1 cellular context compared by ENCODE assay signal in genomic region chr10:74058658-74059057, GRCh38.
TF ChIP-seq lines count a peak whose summit lies in the region.

No MANE protein-coding gene starts in this region.

TF ChIP-seq in K562, 482 proteins besides CTCF, POLR2A, EP300 and RAD21 (continued from another document):
- TF ChIP-seq CUX1 (CRISPR knock-in tag; IDR thresholded peaks at IDR 0.05) (no peak), STAT5B (CRISPR knock-in tag; IDR thresholded peaks at IDR 0.05) (no peak), MAZ (CRISPR knock-in tag; conservative IDR thresholded peaks at IDR 0.05 in 1 of 2, IDR thresholded peaks at IDR 0.05 in 1 of 2) (no peak), PHTF2 (CRISPR knock-in tag; IDR thresholded peaks at IDR 0.05) (no peak), NCOA4 (IDR thresholded peaks at IDR 0.05; ENCODE audit: partially characterized antibody) (no peak), ZNF639 (CRISPR knock-in tag; conservative IDR thresholded peaks at IDR 0.05 in 1 of 2, IDR thresholded peaks at IDR 0.05 in 1 of 2) (no peak), HDAC2 (IDR thresholded peaks at IDR 0.05) (no peak), HNRNPK (IDR thresholded peaks at IDR 0.05; ENCODE audit: low read depth, low read length, poor library complexity, severe bottlenecking) (no peak), ZNF175 (CRISPR knock-in tag; IDR thresholded peaks at IDR 0.05; ENCODE audit: low read depth) (no peak), ZNF3 (CRISPR knock-in tag; IDR thresholded peaks at IDR 0.05) (no peak), BHLHE40 (IDR thresholded peaks at IDR 0.05; ENCODE audit: low read length) (peak; percentile 82), TFE3 (CRISPR knock-in tag; IDR thresholded peaks at IDR 0.05) (no peak), TCF7 (IDR thresholded peaks at IDR 0.05; ENCODE audit: borderline replicate concordance) (no peak), ZNF384 (IDR thresholded peaks at IDR 0.05; ENCODE audit: low read depth, low read length) (0 out of 2 replicates have a peak, but pooled peaks have one; percentile 23), SREBF2 (CRISPR knock-in tag; IDR thresholded peaks at IDR 0.05) (no peak), EZH2 (IDR thresholded peaks at IDR 0.05; ENCODE audit: borderline replicate concordance, low read depth, low read length) (no peak), ARID2 (IDR thresholded peaks at IDR 0.05) (0 out of 2 replicates have a peak, but pooled peaks have one; percentile 44), KDM1A (IDR thresholded peaks at IDR 0.05) (no peak), SMC3 (conservative IDR thresholded peaks at IDR 0.05; ENCODE audit: insufficient read depth, low read depth, low read length) (peak; percentile 35; the same call in 1 of the 2 replicates), BRF1 (IDR thresholded peaks at IDR 0.05; ENCODE audit: borderline replicate concordance, extremely low read depth, insufficient read length) (no peak), ELF2 (CRISPR knock-in tag; IDR thresholded peaks at IDR 0.05) (no peak), NFIX (CRISPR knock-in tag; IDR thresholded peaks at IDR 0.05; ENCODE audit: low read depth) (no peak), GTF2B (IDR thresholded peaks at IDR 0.05; ENCODE audit: extremely low read depth, insufficient read length) (no peak), NR2F6 (CRISPR knock-in tag; IDR thresholded peaks at IDR 0.05) (no peak), TGIF2 (CRISPR knock-in tag; IDR thresholded peaks at IDR 0.05) (no peak), HNRNPLL (IDR thresholded peaks at IDR 0.05; ENCODE audit: low read depth, low read length, poor library complexity, severe bottlenecking) (no peak), DNMT1 (IDR thresholded peaks at IDR 0.05) (no peak)
- TF ChIP-seq, protein P1, sequence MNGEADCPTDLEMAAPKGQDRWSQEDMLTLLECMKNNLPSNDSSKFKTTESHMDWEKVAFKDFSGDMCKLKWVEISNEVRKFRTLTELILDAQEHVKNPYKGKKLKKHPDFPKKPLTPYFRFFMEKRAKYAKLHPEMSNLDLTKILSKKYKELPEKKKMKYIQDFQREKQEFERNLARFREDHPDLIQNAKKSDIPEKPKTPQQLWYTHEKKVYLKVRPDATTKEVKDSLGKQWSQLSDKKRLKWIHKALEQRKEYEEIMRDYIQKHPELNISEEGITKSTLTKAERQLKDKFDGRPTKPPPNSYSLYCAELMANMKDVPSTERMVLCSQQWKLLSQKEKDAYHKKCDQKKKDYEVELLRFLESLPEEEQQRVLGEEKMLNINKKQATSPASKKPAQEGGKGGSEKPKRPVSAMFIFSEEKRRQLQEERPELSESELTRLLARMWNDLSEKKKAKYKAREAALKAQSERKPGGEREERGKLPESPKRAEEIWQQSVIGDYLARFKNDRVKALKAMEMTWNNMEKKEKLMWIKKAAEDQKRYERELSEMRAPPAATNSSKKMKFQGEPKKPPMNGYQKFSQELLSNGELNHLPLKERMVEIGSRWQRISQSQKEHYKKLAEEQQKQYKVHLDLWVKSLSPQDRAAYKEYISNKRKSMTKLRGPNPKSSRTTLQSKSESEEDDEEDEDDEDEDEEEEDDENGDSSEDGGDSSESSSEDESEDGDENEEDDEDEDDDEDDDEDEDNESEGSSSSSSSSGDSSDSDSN (IDR thresholded peaks at IDR 0.05; ENCODE audit: borderline replicate concordance in 1 of 2, low read depth in 2 of 2, low read length in 2 of 2): no peak
- TF ChIP-seq, protein P2, sequence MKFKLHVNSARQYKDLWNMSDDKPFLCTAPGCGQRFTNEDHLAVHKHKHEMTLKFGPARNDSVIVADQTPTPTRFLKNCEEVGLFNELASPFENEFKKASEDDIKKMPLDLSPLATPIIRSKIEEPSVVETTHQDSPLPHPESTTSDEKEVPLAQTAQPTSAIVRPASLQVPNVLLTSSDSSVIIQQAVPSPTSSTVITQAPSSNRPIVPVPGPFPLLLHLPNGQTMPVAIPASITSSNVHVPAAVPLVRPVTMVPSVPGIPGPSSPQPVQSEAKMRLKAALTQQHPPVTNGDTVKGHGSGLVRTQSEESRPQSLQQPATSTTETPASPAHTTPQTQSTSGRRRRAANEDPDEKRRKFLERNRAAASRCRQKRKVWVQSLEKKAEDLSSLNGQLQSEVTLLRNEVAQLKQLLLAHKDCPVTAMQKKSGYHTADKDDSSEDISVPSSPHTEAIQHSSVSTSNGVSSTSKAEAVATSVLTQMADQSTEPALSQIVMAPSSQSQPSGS (CRISPR knock-in tag; IDR thresholded peaks at IDR 0.05): no peak
- TF ChIP-seq, protein P3, sequence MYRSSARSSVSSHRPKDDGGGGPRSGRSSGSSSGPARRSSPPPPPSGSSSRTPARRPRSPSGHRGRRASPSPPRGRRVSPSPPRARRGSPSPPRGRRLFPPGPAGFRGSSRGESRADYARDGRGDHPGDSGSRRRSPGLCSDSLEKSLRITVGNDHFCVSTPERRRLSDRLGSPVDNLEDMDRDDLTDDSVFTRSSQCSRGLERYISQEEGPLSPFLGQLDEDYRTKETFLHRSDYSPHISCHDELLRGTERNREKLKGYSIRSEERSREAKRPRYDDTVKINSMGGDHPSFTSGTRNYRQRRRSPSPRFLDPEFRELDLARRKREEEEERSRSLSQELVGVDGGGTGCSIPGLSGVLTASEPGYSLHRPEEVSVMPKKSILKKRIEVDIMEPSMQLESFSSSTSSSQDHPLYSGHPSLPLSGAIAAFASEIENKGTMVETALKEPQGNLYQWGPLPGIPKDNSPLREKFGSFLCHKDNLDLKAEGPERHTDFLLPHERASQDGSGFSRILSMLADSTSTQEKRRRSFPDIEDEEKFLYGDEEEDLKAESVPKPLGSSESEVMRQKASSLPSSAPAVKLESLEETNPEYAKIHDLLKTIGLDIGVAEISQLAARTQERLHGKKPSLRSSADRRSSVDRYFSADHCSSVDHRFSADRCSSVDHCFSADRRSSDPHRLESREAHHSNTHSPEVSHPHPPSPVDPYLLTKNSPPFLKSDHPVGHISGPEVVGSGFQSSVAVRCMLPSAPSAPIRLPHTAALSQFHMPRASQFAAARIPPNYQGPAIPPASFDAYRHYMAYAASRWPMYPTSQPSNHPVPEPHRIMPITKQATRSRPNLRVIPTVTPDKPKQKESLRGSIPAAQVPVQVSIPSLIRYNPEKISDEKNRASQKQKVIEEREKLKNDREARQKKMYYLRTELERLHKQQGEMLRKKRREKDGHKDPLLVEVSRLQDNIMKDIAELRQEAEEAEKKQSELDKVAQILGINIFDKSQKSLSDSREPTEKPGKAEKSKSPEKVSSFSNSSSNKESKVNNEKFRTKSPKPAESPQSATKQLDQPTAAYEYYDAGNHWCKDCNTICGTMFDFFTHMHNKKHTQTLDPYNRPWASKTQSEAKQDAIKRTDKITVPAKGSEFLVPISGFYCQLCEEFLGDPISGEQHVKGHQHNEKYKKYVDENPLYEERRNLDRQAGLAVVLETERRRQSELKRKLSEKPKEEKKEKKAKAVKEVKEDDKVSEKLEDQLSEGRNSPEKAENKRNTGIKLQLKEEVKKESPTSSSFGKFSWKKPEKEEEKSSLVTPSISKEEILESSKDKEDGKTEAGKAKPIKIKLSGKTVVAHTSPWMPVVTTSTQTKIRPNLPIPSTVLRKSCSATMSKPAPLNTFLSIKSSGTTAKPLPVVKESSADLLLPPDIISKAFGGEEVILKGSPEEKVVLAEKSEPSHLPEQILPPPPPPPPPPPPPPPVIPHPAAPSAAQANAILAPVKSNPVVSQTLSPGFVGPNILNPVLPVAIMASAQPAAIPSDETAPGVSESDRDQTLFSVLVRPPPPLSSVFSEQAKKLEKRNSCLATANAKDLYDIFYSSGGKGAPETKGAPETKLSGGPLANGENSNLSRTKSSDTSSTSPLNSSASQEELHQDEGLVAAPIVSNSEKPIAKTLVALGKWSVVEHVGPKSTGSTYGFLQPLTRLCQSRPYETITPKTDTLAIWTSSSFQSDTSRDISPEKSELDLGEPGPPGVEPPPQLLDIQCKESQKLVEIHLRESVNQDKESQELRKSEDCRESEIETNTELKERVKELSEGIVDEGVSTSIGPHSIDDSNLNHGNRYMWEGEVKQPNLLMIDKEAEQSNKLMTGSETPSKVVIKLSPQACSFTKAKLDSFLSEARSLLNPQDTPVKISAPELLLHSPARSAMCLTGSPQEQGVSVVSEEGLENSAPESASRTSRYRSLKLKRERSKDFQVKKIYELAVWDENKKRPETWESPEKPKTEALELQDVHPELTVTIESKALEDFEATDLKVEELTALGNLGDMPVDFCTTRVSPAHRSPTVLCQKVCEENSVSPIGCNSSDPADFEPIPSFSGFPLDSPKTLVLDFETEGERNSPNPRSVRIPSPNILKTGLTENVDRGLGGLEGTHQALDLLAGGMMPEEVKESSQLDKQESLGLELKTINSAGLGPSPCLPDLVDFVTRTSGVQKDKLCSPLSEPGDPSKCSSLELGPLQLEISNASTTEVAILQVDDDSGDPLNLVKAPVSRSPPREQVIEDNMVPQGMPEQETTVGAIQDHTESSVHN (IDR thresholded peaks at IDR 0.05; ENCODE audit: borderline replicate concordance in 1 of 2, low read depth in 1 of 2): no peak
TF ChIP-seq in K562: peak in this region for 4.
